In the genomic region with DNA sequence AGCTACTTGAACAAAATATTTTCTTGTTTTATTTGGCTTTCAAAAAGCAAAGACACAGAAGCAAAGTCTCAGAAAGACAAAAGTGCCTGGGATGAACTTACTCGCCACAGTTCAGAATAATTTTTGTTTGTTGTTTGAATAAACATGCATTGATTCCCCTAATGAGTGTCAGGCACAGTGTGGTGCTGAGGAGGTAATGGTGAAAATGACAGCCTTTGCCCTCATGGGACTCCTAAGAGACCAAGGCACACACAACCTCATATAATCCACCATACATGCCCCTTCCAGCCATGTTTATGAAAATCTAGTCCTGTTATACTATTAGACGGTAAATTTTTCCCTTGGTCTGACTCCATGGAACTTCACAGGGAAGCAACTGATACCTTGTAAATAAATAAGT, we compare ENCODE assay signal across 9 cellular contexts. TPM values are rescaled to one million over a fixed set of nuclear protein-coding genes. Genes with fewer than 3 reads are reported as not detected.
A peak's percentile ranks its signal among the peaks of the same experiment; 100 is the strongest.
DNase-seq lines count a peak whose midpoint lies in the region; ATAC-seq, FAIRE-seq and TF ChIP-seq lines count a peak whose summit lies in the region.
"Had no signal": no experiment of that assay in that cellular context is flagged by ENCODE, and none has a peak within 500 bp of the region (broad histone marks: within the 10 kb centered on the region; RNA-seq: fewer than 3 reads in every experiment).

No MANE protein-coding gene starts in this region.

- peak overlapping the region; percentile 72 to 78 for H3K4me3 ChIP-seq in right atrium auricular region
- H3K4me3 ChIP-seq in K562: peak overlapping the region; percentile 77
- H3K4me3 ChIP-seq in mesenchymal stem cell (ENCODE audit: insufficient read depth in 1 of 2, low read depth in 1 of 2, low read length in 2 of 2): peak overlapping the region in 1 of 2 experiments; percentile 99
- peak overlapping the region; percentile 57 to 61 for H3K4me3 ChIP-seq in aorta (ENCODE audit: low read length in 2 of 2)

- peaks cover 4% of the 10 kb centered on the region for H3K79me1 ChIP-seq in mesenchymal stem cell (replicated peaks; ENCODE audit: low read length, poor library complexity, severe bottlenecking)

- CTCF ChIA-PET in K562 (lab: Yijun Ruan, JAX; ENCODE audit: low intra/inter-chr PET ratio): no interaction called here

- no peak for ATAC-seq in left ventricle myocardium superior
- ATAC-seq in K562: no peak
- ATAC-seq in aorta (ENCODE audit: low FRiP score): no peak
- no peak for ATAC-seq in T-helper 17 cell

- no peaks in the 10 kb centered on the region for H3K9me1 ChIP-seq in K562 (ENCODE audit: control insufficient read depth, insufficient read depth, low read length)

- no peak overlapping the region for H2BK12ac ChIP-seq in mesenchymal stem cell (ENCODE audit: low read length in 2 of 2)

- intact Hi-C loops in left ventricle myocardium superior (cut with micrococcal nuclease) (loop anchor here (1.0 to 5.0 kb wide), 2 partner anchors 46 to 72 kb away; no protein-coding TSS in a partner anchor), K562 (cut with micrococcal nuclease) (no loop called here), aorta (cut with DNase I) (loop anchor here in 1 of 2 donors (10.0 kb wide), 1 partner anchor 1672 kb away; a partner anchor contains a TSS)

- H2AFZ ChIP-seq in K562 (ENCODE audit: low read depth, low read length) (no peak overlapping the region), mesenchymal stem cell (ENCODE audit: low read depth, low read length) (no peak overlapping the region)

- H2BK15ac ChIP-seq in mesenchymal stem cell (ENCODE audit: low read depth, poor library complexity, severe bottlenecking): no peak overlapping the region

- DNase-seq in right atrium auricular region (ENCODE audit: low spot score) (no peak), left ventricle myocardium superior (no peak), K562 (ENCODE audit: extremely low read depth in 1 of 4, low spot score in 3 of 4) (no peak), mesenchymal stem cell (no peak), aorta (no peak), iPS-NIHi11 (ENCODE audit: low spot score) (no peak), T-helper 17 cell (no peak), DMS79 treated with DMSO at 0.1 percent for 48 hours (lab: John Stamatoyannopoulos, UW) (no peak)
- DNase-seq: CD4-positive, alpha-beta memory T cell had no signal

- TF ChIP-seq POLR2A in K562 (conservative IDR thresholded peaks at IDR 0.05): no peak

- H4K8ac ChIP-seq in mesenchymal stem cell (ENCODE audit: low read length): no peak overlapping the region

- no peak for TF ChIP-seq RAD21 in K562 (CRISPR knock-in tag; conservative IDR thresholded peaks at IDR 0.05 in 1 of 2, IDR thresholded peaks at IDR 0.05 in 1 of 2)

- peaks cover 72% of the 10 kb centered on the region for H3K79me2 ChIP-seq in K562 (ENCODE audit: control insufficient read depth, insufficient read depth, low read length)

- H4K91ac ChIP-seq in mesenchymal stem cell (ENCODE audit: low read length): no peak overlapping the region

- H3K27ac ChIP-seq in right atrium auricular region: peak overlapping the region; percentile 95 to 97
- peak overlapping the region; percentile 23; the same call in 2 of the 3 replicates for H3K27ac ChIP-seq in K562 (ENCODE audit: extremely low read depth, low read depth, low read length)
- H3K27ac ChIP-seq in mesenchymal stem cell (ENCODE audit: low read length, poor library complexity, severe bottlenecking): no peak overlapping the region
- H3K27ac ChIP-seq in aorta (ENCODE audit: low read depth in 1 of 2, low read length in 2 of 2): no peak overlapping the region

- H3K4me1 ChIP-seq in right atrium auricular region (peaks cover 0 to 47% of the 10 kb centered on the region in 2 donors), K562 (replicated peaks in 1 of 2; ENCODE audit: control insufficient read depth in 2 of 2, insufficient read depth in 2 of 2, low read length in 2 of 2) (peaks cover 13 to 48% of the 10 kb centered on the region in 2 experiments), mesenchymal stem cell (ENCODE audit: control insufficient read depth, insufficient read depth, low read depth, low read length) (peaks cover 1% of the 10 kb centered on the region), aorta (ENCODE audit: control insufficient read depth in 1 of 2, insufficient read depth in 2 of 2, low read length in 2 of 2) (peaks cover 0 to 12% of the 10 kb centered on the region in 2 donors)

- H2BK120ac ChIP-seq in mesenchymal stem cell (ENCODE audit: low read depth, low read length): no peak overlapping the region

- H3K9me3 ChIP-seq in right atrium auricular region (no peaks in the 10 kb centered on the region), K562 (replicated peaks; ENCODE audit: control insufficient read depth, insufficient read depth, low read depth, low read length) (no peaks in the 10 kb centered on the region), mesenchymal stem cell (ENCODE audit: control insufficient read depth, low read length) (no peaks in the 10 kb centered on the region), aorta (ENCODE audit: control insufficient read depth, low read length) (no peaks in the 10 kb centered on the region), T-helper 17 cell (ENCODE audit: control insufficient read depth, low read length, poor library complexity, severe bottlenecking) (no peaks in the 10 kb centered on the region)

- H3K36me3 Mint-ChIP-seq in T-helper 17 cell (ENCODE audit: low read depth): no peaks in the 10 kb centered on the region
- H3K36me3 Mint-ChIP-seq: CD4-positive, alpha-beta memory T cell had no signal

- H3K36me3 ChIP-seq in right atrium auricular region (no peaks in the 10 kb centered on the region), K562 (ENCODE audit: control insufficient read depth, insufficient read depth, low read length) (no peaks in the 10 kb centered on the region), mesenchymal stem cell (ENCODE audit: control insufficient read depth in 1 of 2, insufficient read depth in 2 of 2, low read depth in 1 of 2, low read length in 2 of 2) (no peaks in the 10 kb centered on the region), aorta (ENCODE audit: control insufficient read depth in 1 of 2, insufficient read depth in 2 of 2, low read length in 1 of 2) (no peaks in the 10 kb centered on the region)

- TF ChIP-seq CTCF in right atrium auricular region (IDR thresholded peaks at IDR 0.05) (no peak), K562 (IDR thresholded peaks at IDR 0.05 in 2 of 3, conservative IDR thresholded peaks at IDR 0.05 in 1 of 3; ENCODE audit: insufficient read depth in 2 of 3, low read depth in 1 of 3, low read length in 3 of 3) (no peak)

- TF ChIP-seq EP300 in K562 (IDR thresholded peaks at IDR 0.05; ENCODE audit: low read length): no peak

- POLR2A ChIA-PET in K562 (lab: Yijun Ruan, JAX): no interaction called here

- H3K4me2 ChIP-seq in K562 (ENCODE audit: insufficient read depth, low read length) (peak overlapping the region; percentile 98), mesenchymal stem cell (ENCODE audit: low read length, poor library complexity, severe bottlenecking) (peak overlapping the region; percentile 55)

- no peak overlapping the region for H2AK5ac ChIP-seq in mesenchymal stem cell (ENCODE audit: low read length, severe bottlenecking)

- no peak overlapping the region for H3K23ac ChIP-seq in mesenchymal stem cell (ENCODE audit: low read length in 2 of 2)

- no peak overlapping the region for H3K4me3 Mint-ChIP-seq in T-helper 17 cell
- H3K4me3 Mint-ChIP-seq: CD4-positive, alpha-beta memory T cell had no signal

- no peak overlapping the region for H3K14ac ChIP-seq in mesenchymal stem cell (ENCODE audit: low read length in 2 of 2)

- 0% methylated on average over 2 of the region's 2 CpGs for WGBS in K562 (ENCODE audit: insufficient coverage, low coverage, missing lambda C conversion rate)
- WGBS in mesenchymal stem cell: 81% methylated on average over 1 of the region's 2 CpGs
- 17 to 32% methylated on average over 2 of the region's 2 CpGs for WGBS in aorta, 2 donors

- no peak overlapping the region for H3K4ac ChIP-seq in mesenchymal stem cell (ENCODE audit: low read depth in 1 of 2, low read length in 2 of 2)

- H3K27me3 ChIP-seq in right atrium auricular region (no peaks in the 10 kb centered on the region), K562 (ENCODE audit: control insufficient read depth in 2 of 2, insufficient read depth in 2 of 2, low read length in 2 of 2) (no peaks in the 10 kb centered on the region), mesenchymal stem cell (ENCODE audit: control insufficient read depth in 1 of 2, insufficient read depth in 1 of 2, low read length in 2 of 2) (no peaks in the 10 kb centered on the region), aorta (ENCODE audit: control insufficient read depth in 1 of 2, insufficient read depth in 2 of 2, low read length in 1 of 2) (no peaks in the 10 kb centered on the region)

- no peak overlapping the region for H3K27ac Mint-ChIP-seq in T-helper 17 cell
- H3K27ac Mint-ChIP-seq: CD4-positive, alpha-beta memory T cell had no signal

- no peak overlapping the region for H3K18ac ChIP-seq in mesenchymal stem cell (ENCODE audit: low read depth in 1 of 2, low read length in 2 of 2)

- peak overlapping the region; percentile 73 to 90 for H3K9ac ChIP-seq in K562 (ENCODE audit: insufficient read depth in 1 of 2, low read depth in 2 of 2, low read length in 2 of 2)
- peak overlapping the region; percentile 90 for H3K9ac ChIP-seq in mesenchymal stem cell (ENCODE audit: low read length)

- in situ Hi-C loops in K562 (cut with MboI): no loop called here

- peaks cover 55% of the 10 kb centered on the region for H3K27me3 Mint-ChIP-seq in T-helper 17 cell

- H2BK5ac ChIP-seq in mesenchymal stem cell (ENCODE audit: low read depth, low read length, poor library complexity, severe bottlenecking): no peak overlapping the region

- peaks cover 9% of the 10 kb centered on the region for H4K20me1 ChIP-seq in K562 (replicated peaks; ENCODE audit: control insufficient read depth, insufficient read depth, low read length)

- peaks cover 4% of the 10 kb centered on the region for H3K4me1 Mint-ChIP-seq in T-helper 17 cell

- TSS peak; percentile 21 for BruUV-seq in K562 (replicated peaks; lab: Mats Ljungman, UMichigan)

- no peak for FAIRE-seq in K562 (lab: Jason Lieb, UNC)

RNA-seq across cellular contexts. Expression of a gene that starts 2.5 kb away (rescaled TPM):
- total RNA-seq in right atrium auricular region (10 to 100 TPM; 56.0 to 63.7 TPM), left ventricle myocardium superior (63.2 TPM), K562 (2014; rRNA removed) (39.4 and 43.7 TPM in 2 replicates), K562 (2014; rRNA removed; fragmentation: Illumina TruSeq; extraction: Trizol) (31.9 and 36.8 TPM in 2 replicates), K562 (2015; rRNA removed; fragmentation: Illumina TruSeq; extraction: Trizol) (36.0 TPM in 2 replicates), K562 (2021) (27.0 and 29.2 TPM in 2 replicates), aorta (10 to 100 TPM; 44.6 to 48.8 TPM), T-helper 17 cell (1 to 10 TPM; 1.0 to 1.5 TPM)
- 19.0 and 64.7 TPM in 2 replicates for total RNA-seq in K562 (2011; cell fraction: chromatin; rRNA removed; ENCODE audit: low replicate concordance)
- 22.7 and 26.3 TPM in 2 replicates for total RNA-seq in K562 (2011; cell fraction: nucleolus; rRNA removed)
- total RNA-seq in K562 (2011; cell fraction: nucleoplasm; rRNA removed): 35.1 and 43.4 TPM in 2 replicates
- polyA plus RNA-seq in K562 (2011; rRNA removed) (9.3 and 12.8 TPM in 2 replicates), K562 (2014; fragmentation: Illumina TruSeq; extraction: Trizol) (32.6 and 37.5 TPM in 2 replicates), K562 (2014; fragmentation: Nextera tagmentation; extraction: Ambion mirVana) (10 to 100 TPM; 11.3 to 12.0 TPM), K562 (2014; rRNA removed) (20.5 and 31.0 TPM in 2 replicates), aorta (10 to 100 TPM; 20.5 to 21.2 TPM)
- polyA plus RNA-seq in K562 (2011; cell fraction: cytosol; rRNA removed): 7.7 and 9.2 TPM in 2 replicates
- polyA plus RNA-seq in K562 (2011; cell fraction: nucleus; rRNA removed): 16.0 and 16.9 TPM in 2 replicates
- 29.7 TPM in 2 replicates for polyA plus RNA-seq in K562 (2012)
- polyA minus RNA-seq in K562 (2011; rRNA and poly(A)+ RNA removed): 41.7 and 56.2 TPM in 2 replicates
- polyA minus RNA-seq in K562 (2011; cell fraction: cytosol; rRNA and poly(A)+ RNA removed): 17.6 and 25.5 TPM in 2 replicates
- 21.0 and 36.3 TPM in 2 replicates for polyA minus RNA-seq in K562 (2011; cell fraction: nucleus; rRNA and poly(A)+ RNA removed)
- polyA plus RNA-seq in mesenchymal stem cell (2013, experiment 1 of 2): 62.8 TPM
- polyA plus RNA-seq in mesenchymal stem cell (2013, experiment 2 of 2): 61.7 TPM

Comparison
In these comparisons a context has a peak if more than half of its experiments do, and no peak if none do; other contexts are left out.
1. H3K27ac ChIP-seq: peak in right atrium auricular region (2 of 2) and K562 (single experiment); none in mesenchymal stem cell (single experiment) and aorta (0 of 2).
2. RNA of a gene that starts 2.5 kb away (total RNA-seq): 56.0 to 63.7 TPM in right atrium auricular region, 63.2 TPM in left ventricle myocardium superior (single experiment), 44.6 to 48.8 TPM in aorta and 19.0 to 64.7 TPM in K562; 1.0 to 1.5 TPM in T-helper 17 cell; every median in the first group is over 4 times any median in the second.